ENCODE assay signal across 8 cellular contexts in genomic region chr22:21652010-21652546, GRCh38. TPM values are rescaled to one million over a fixed set of nuclear protein-coding genes. Genes with fewer than 3 reads are reported as not detected.
DNase-seq lines count a peak whose midpoint lies in the region; ATAC-seq, FAIRE-seq and TF ChIP-seq lines count a peak whose summit lies in the region.

No MANE protein-coding gene starts in this region.

- peaks cover 1% of the 10 kb centered on the region for H3K79me2 ChIP-seq in keratinocyte (ENCODE audit: control insufficient read depth, insufficient read depth, low read length)

- no peaks in the 10 kb centered on the region for H4K20me1 ChIP-seq in keratinocyte (ENCODE audit: control insufficient read depth, extremely low read depth, insufficient read depth, low read length)

- TF ChIP-seq CTCF in AG04449 (IDR thresholded peaks at IDR 0.05; ENCODE audit: insufficient read depth, low read length, missing control alignments) (no peak), WI38 (IDR thresholded peaks at IDR 0.05; ENCODE audit: low read depth, low read length) (no peak), cardiac fibroblast (IDR thresholded peaks at IDR 0.05; ENCODE audit: low read depth, low read length) (no peak), keratinocyte (optimal IDR thresholded peaks at IDR 0.05 in 1 of 3, IDR thresholded peaks at IDR 0.05 in 1 of 3, conservative IDR thresholded peaks at IDR 0.05 in 1 of 3; ENCODE audit: extremely low read depth in 1 of 3, insufficient read depth in 2 of 3, low read length in 3 of 3) (no peak)

- no peaks in the 10 kb centered on the region for H3K9me3 ChIP-seq in keratinocyte (ENCODE audit: control insufficient read depth, low read depth, low read length)

- DNase-seq in AG04449 (ENCODE audit: low read depth, low spot score) (no peak), NCI-H2227 (lab: John Stamatoyannopoulos, UW; ENCODE audit: unreplicated experiment) (peak; percentile 94), cardiac fibroblast (ENCODE audit: low read depth in 2 of 2) (peak; percentile 85 to 87), keratinocyte (ENCODE audit: low read depth, low spot score) (no peak)
- peak; percentile 82 for DNase-seq in stimulated activated CD4-positive, alpha-beta T cell treated with anti-CD3 and anti-CD28 coated beads, Interleukin-12 subunit alpha, Interleukin-12 subunit beta, amount 100 ng/mL, for 4 hours

- ATAC-seq in GM18858 (IDR thresholded peaks at IDR 0.05; ENCODE audit: unreplicated experiment) (peak; percentile 60), HG03060 (IDR thresholded peaks at IDR 0.05; ENCODE audit: low read depth, unreplicated experiment) (peak; percentile 48)

- FAIRE-seq in keratinocyte (lab: Jason Lieb, UNC), result no peak

- peak overlapping the region; percentile 97 for H3K4me2 ChIP-seq in keratinocyte (ENCODE audit: control insufficient read depth, extremely low read depth, insufficient read depth, low read depth, low read length)

- H3K9ac ChIP-seq in keratinocyte (ENCODE audit: control insufficient read depth, extremely low read depth, insufficient read depth, low read length), result peak overlapping the region; percentile 72

- H3K4me3 ChIP-seq in AG04449 (ENCODE audit: low read depth, low read length) (peak overlapping the region; percentile 93), WI38 (ENCODE audit: low read depth, low read length) (peak overlapping the region; percentile 82), cardiac fibroblast (replicated peaks in 1 of 2; ENCODE audit: low read depth in 2 of 2, low read length in 2 of 2) (peak overlapping the region; percentile 81), keratinocyte (ENCODE audit: control insufficient read depth in 2 of 3, extremely low read depth in 1 of 3, insufficient read depth in 2 of 3, low read depth in 1 of 3, low read length in 3 of 3) (peak overlapping the region; percentile 73 to 87 (median 80))

- H3K4me1 ChIP-seq in keratinocyte (ENCODE audit: control insufficient read depth, extremely low read depth, insufficient read depth, low read length), result peaks cover 10% of the 10 kb centered on the region

- H3K36me3 ChIP-seq in keratinocyte (ENCODE audit: control insufficient read depth in 2 of 2, extremely low read depth in 1 of 2, insufficient read depth in 2 of 2, low read length in 2 of 2), result peaks cover 6 to 8% of the 10 kb centered on the region in 2 experiments

- peak overlapping the region; percentile 88 for H2AFZ ChIP-seq in keratinocyte (ENCODE audit: control insufficient read depth, low read length)

- peak overlapping the region; percentile 49 for H3K27ac ChIP-seq in keratinocyte (ENCODE audit: control insufficient read depth, insufficient read depth, low read length)

- dilution Hi-C loops in keratinocyte (cut with MboI; ENCODE audit: extremely low pct_ligation_motif_present, low sequenced_read_pairs), result no loop called here

- POLR2A ChIA-PET in AG04449 (lab: Yijun Ruan, JAX), result no interaction called here

- no peaks in the 10 kb centered on the region for H3K9me1 ChIP-seq in keratinocyte (ENCODE audit: control insufficient read depth, extremely low read depth, insufficient read depth, low read length)

- H3K27me3 ChIP-seq in keratinocyte (ENCODE audit: control insufficient read depth, extremely low read depth, insufficient read depth, low read length), result no peaks in the 10 kb centered on the region

- CTCF ChIA-PET in AG04449 (lab: Yijun Ruan, JAX), result interaction anchor here (1.1 to 5.0 kb wide), 3 partner anchors 10 to 286 kb away, joined by 3 to 39 read pairs (median 3); partner anchors contain the start of gene SDF2L1

RNA-seq across cellular contexts. Expression of gene SDF2L1, which starts 10.0 kb away (rescaled TPM):
- polyA plus RNA-seq in keratinocyte, result 23.2 to 33.1 TPM (median 25.6 TPM) in 3 replicates
- 4.1 TPM for polyA plus RNA-seq in keratinocyte (2011; ENCODE audit: low read depth)
- polyA plus RNA-seq in keratinocyte (2011; cell fraction: cytosol; rRNA removed), result 14.4 and 27.0 TPM in 2 replicates
- polyA plus RNA-seq in keratinocyte (2011; cell fraction: nucleus; rRNA removed), result 13.4 and 18.9 TPM in 2 replicates
- 22.4 and 89.4 TPM in 2 replicates for polyA plus RNA-seq in keratinocyte (2012; ENCODE audit: low replicate concordance)
- polyA minus RNA-seq in keratinocyte, result 8.1 to 30.3 TPM (median 15.7 TPM) in 3 replicates
- 46.6 TPM for polyA minus RNA-seq in keratinocyte (2011; cell fraction: cytosol; rRNA and poly(A)+ RNA removed)
- 6.4 and 6.6 TPM in 2 replicates for polyA minus RNA-seq in keratinocyte (2011; cell fraction: nucleus; rRNA and poly(A)+ RNA removed)

RNA-seq across cellular contexts. Expression of gene PPIL2, which starts 13.7 kb away (rescaled TPM):
- polyA plus RNA-seq in keratinocyte, result 24.6 to 31.4 TPM (median 30.2 TPM) in 3 replicates
- polyA plus RNA-seq in keratinocyte (2011; ENCODE audit: low read depth), result 17.0 TPM
- 15.6 and 17.9 TPM in 2 replicates for polyA plus RNA-seq in keratinocyte (2011; cell fraction: cytosol; rRNA removed)
- 89.2 and 97.9 TPM in 2 replicates for polyA plus RNA-seq in keratinocyte (2011; cell fraction: nucleus; rRNA removed)
- 13.2 and 24.8 TPM in 2 replicates for polyA plus RNA-seq in keratinocyte (2012; ENCODE audit: low replicate concordance)
- 22.6 to 43.1 TPM (median 32.5 TPM) in 3 replicates for polyA minus RNA-seq in keratinocyte
- polyA minus RNA-seq in keratinocyte (2011; cell fraction: cytosol; rRNA and poly(A)+ RNA removed), result 7.7 TPM
- polyA minus RNA-seq in keratinocyte (2011; cell fraction: nucleus; rRNA and poly(A)+ RNA removed), result 30.6 and 34.7 TPM in 2 replicates

RNA-seq across cellular contexts. Expression of gene CCDC116, which starts 19.5 kb away (rescaled TPM):
- polyA plus RNA-seq in keratinocyte, result 0.03 TPM in 3 replicates
- polyA plus RNA-seq in keratinocyte (2011; ENCODE audit: low read depth), result not detected
- polyA plus RNA-seq in keratinocyte (2011; cell fraction: cytosol; rRNA removed), result not detected in 2 replicates
- 0.11 and 0.19 TPM in 2 replicates for polyA plus RNA-seq in keratinocyte (2011; cell fraction: nucleus; rRNA removed)
- polyA plus RNA-seq in keratinocyte (2012; ENCODE audit: low replicate concordance), result 0.17 TPM in 1 of 2 replicates, not detected in the other
- not detected in 3 replicates for polyA minus RNA-seq in keratinocyte
- not detected for polyA minus RNA-seq in keratinocyte (2011; cell fraction: cytosol; rRNA and poly(A)+ RNA removed)
- not detected in 2 replicates for polyA minus RNA-seq in keratinocyte (2011; cell fraction: nucleus; rRNA and poly(A)+ RNA removed)

RNA-seq across cellular contexts. Expression of gene YDJC, which starts 22.3 kb away (rescaled TPM):
- polyA plus RNA-seq in keratinocyte, result 18.2 to 31.8 TPM (median 22.3 TPM) in 3 replicates
- 6.9 TPM for polyA plus RNA-seq in keratinocyte (2011; ENCODE audit: low read depth)
- polyA plus RNA-seq in keratinocyte (2011; cell fraction: cytosol; rRNA removed), result 16.3 and 45.3 TPM in 2 replicates
- 16.6 and 28.9 TPM in 2 replicates for polyA plus RNA-seq in keratinocyte (2011; cell fraction: nucleus; rRNA removed)
- polyA plus RNA-seq in keratinocyte (2012; ENCODE audit: low replicate concordance), result 19.0 and 36.5 TPM in 2 replicates
- polyA minus RNA-seq in keratinocyte, result 5.3 to 16.2 TPM (median 12.4 TPM) in 3 replicates
- polyA minus RNA-seq in keratinocyte (2011; cell fraction: cytosol; rRNA and poly(A)+ RNA removed), result 56.2 TPM
- 12.6 and 17.6 TPM in 2 replicates for polyA minus RNA-seq in keratinocyte (2011; cell fraction: nucleus; rRNA and poly(A)+ RNA removed)

Comparison
In these comparisons a context has a peak if more than half of its experiments do, and no peak if none do; other contexts are left out.
1. DNase-seq: peak in NCI-H2227 (single experiment), cardiac fibroblast (2 of 2) and stimulated activated CD4-positive, alpha-beta T cell treated with anti-CD3 and anti-CD28 coated beads, Interleukin-12 subunit alpha, Interleukin-12 subunit beta, amount 100 ng/mL, for 4 hours (single experiment); none in AG04449 (single experiment) and keratinocyte (single experiment).
2. Peak in every context shown above with its lines, with median percentiles within 50 percentile points of each other: H3K4me3 ChIP-seq.